ENCODE assay signal across 38 cellular contexts in genomic region chr17:15301845-15302244, GRCh38. TPM values are rescaled to one million over a fixed set of nuclear protein-coding genes. Genes with fewer than 3 reads are reported as not detected.
"Had no signal": no experiment of that assay in that cellular context is flagged by ENCODE, and none has a peak within 500 bp of the region (broad histone marks: within the 10 kb centered on the region; RNA-seq: fewer than 3 reads in every experiment).

No MANE protein-coding gene starts in this region.

- H3K9me3 Mint-ChIP-seq: activated B cell treated with CpG ODN at 0.5 μM for 24 hours; activated CD4-positive, alpha-beta memory T cell treated with anti-CD3 and anti-CD28 coated beads for 36 hours; activated CD4-positive, alpha-beta T cell treated with anti-CD3 and anti-CD28 coated beads, Interleukin-2, amount 10 ng/mL, durations not matched to agents 24 days and 14 days; activated CD8-positive, alpha-beta T cell treated with anti-CD3 and anti-CD28 coated beads for 36 hours; activated naive CD4-positive, alpha-beta T cell treated with anti-CD3 and anti-CD28 coated beads for 36 hours; activated naive CD4-positive, alpha-beta T cell treated with anti-CD3 and anti-CD28 coated beads, Interleukin-2, amount 50 U/mL, for 72 hours; activated naive CD8-positive, alpha-beta T cell treated with anti-CD3 and anti-CD28 coated beads for 36 hours; activated T-cell treated with anti-CD3 and anti-CD28 coated beads, Interleukin-2, amount 50 U/mL, for 4 hours; activated T-cell treated with anti-CD3 and anti-CD28 coated beads, Interleukin-2, amount 50 U/mL, for 72 hours; activated T-helper 1 cell treated with anti-CD3 and anti-CD28 coated beads, Interleukin-12 subunit alpha, Interleukin-12 subunit beta, Interleukin-2, Interleukin-4 antibody, amounts not matched to agents 30 ng/mL and 10 ng/mL and 1 ng/mL, durations not matched to agents 14 hours and 24 hours and 36 hours; activated T-helper 17 cell treated with anti-CD3 and anti-CD28 coated beads, Interleukin-2, amount 50 U/mL, for 72 hours; T-helper 1 cell treated with Interleukin-12 subunit alpha and Interleukin-12 subunit beta and Interleukin-4 antibody, amounts not matched to agents 30 μg/mL and 1 μg/mL, for 36 hours; T-helper 2 cell treated with Interferon-gamma antibody and Interleukin-4, amounts not matched to agents 5 μg/mL and 100 μg/mL, for 36 hours had no signal

- H3K36me3 Mint-ChIP-seq: activated CD4-positive, alpha-beta memory T cell treated with anti-CD3 and anti-CD28 coated beads for 36 hours; activated naive CD4-positive, alpha-beta T cell treated with anti-CD3 and anti-CD28 coated beads, Interleukin-2, amount 50 U/mL, for 72 hours; activated naive CD8-positive, alpha-beta T cell treated with anti-CD3 and anti-CD28 coated beads for 36 hours had no signal

- H3K27me3 ChIP-seq: adrenal gland, body of pancreas, brain microvascular endothelial cell, breast epithelium had no signal

- ATAC-seq: activated CD8-positive, alpha-beta T cell treated with anti-CD3 and anti-CD28 coated beads for 36 hours; activated naive CD4-positive, alpha-beta T cell treated with anti-CD3 and anti-CD28 coated beads, Interleukin-2, amount 50 U/mL, for 72 hours; activated T-cell treated with anti-CD3 and anti-CD28 coated beads, Interleukin-2, amount 50 U/mL, for 4 hours; activated T-cell treated with anti-CD3 and anti-CD28 coated beads, Interleukin-2, amount 50 U/mL, for 72 hours; activated T-helper 17 cell treated with anti-CD3 and anti-CD28 coated beads, Interleukin-2, amount 50 U/mL, for 72 hours; body of pancreas had no signal

- H3K4me3 ChIP-seq: adrenal gland, body of pancreas, breast epithelium had no signal

- H3K36me3 ChIP-seq: adrenal gland, brain microvascular endothelial cell, breast epithelium had no signal

- H3K4me1 ChIP-seq: adrenal gland, body of pancreas, breast epithelium had no signal

- H3K4me3 Mint-ChIP-seq: activated B cell treated with CpG ODN at 0.5 μM for 24 hours; activated CD4-positive, alpha-beta memory T cell treated with anti-CD3 and anti-CD28 coated beads for 36 hours; activated CD4-positive, alpha-beta T cell treated with anti-CD3 and anti-CD28 coated beads, Interleukin-2, amount 10 ng/mL, durations not matched to agents 24 days and 14 days; activated CD8-positive, alpha-beta T cell treated with anti-CD3 and anti-CD28 coated beads for 36 hours; activated naive CD4-positive, alpha-beta T cell treated with anti-CD3 and anti-CD28 coated beads for 36 hours; activated naive CD8-positive, alpha-beta T cell treated with anti-CD3 and anti-CD28 coated beads for 36 hours; activated T-cell treated with anti-CD3 and anti-CD28 coated beads, Interleukin-2, amount 50 U/mL, for 4 hours; activated T-cell treated with anti-CD3 and anti-CD28 coated beads, Interleukin-2, amount 50 U/mL, for 72 hours; activated T-helper 1 cell treated with anti-CD3 and anti-CD28 coated beads, Interleukin-12 subunit alpha, Interleukin-12 subunit beta, Interleukin-2, Interleukin-4 antibody, amounts not matched to agents 30 ng/mL and 10 ng/mL and 1 ng/mL, durations not matched to agents 14 hours and 24 hours and 36 hours; activated T-helper 17 cell treated with anti-CD3 and anti-CD28 coated beads, Interleukin-2, amount 50 U/mL, for 72 hours; T-helper 1 cell treated with Interleukin-12 subunit alpha and Interleukin-12 subunit beta and Interleukin-4 antibody, amounts not matched to agents 30 μg/mL and 1 μg/mL, for 36 hours; T-helper 2 cell treated with Interferon-gamma antibody and Interleukin-4, amounts not matched to agents 5 μg/mL and 100 μg/mL, for 36 hours had no signal

- DNase-seq: activated B cell treated with CpG ODN at 0.5 μM for 24 hours; activated CD4-positive, alpha-beta memory T cell treated with anti-CD3 and anti-CD28 coated beads for 36 hours; activated CD4-positive, alpha-beta T cell treated with anti-CD3 and anti-CD28 coated beads for 4 hours; activated CD4-positive, alpha-beta T cell treated with anti-CD3 and anti-CD28 coated beads, Interleukin-2, amount 10 ng/mL, durations not matched to agents 24 days and 14 days; activated CD4-positive, alpha-beta T cell treated with anti-CD3 and anti-CD28 coated beads, Interleukin-2, amount 50 U/mL, for 1 hour; activated CD4-positive, alpha-beta T cell treated with anti-CD3 and anti-CD28 coated beads, Interleukin-2, amount 50 U/mL, for 4 hours; activated CD4-positive, CD25-positive, alpha-beta regulatory T cell treated with anti-CD3 and anti-CD28 coated beads, Interleukin-2, amount 50 U/mL, for 72 hours; activated CD8-positive, alpha-beta memory T cell treated with anti-CD3 and anti-CD28 coated beads, Interleukin-2, amount 50 U/mL, for 4 hours; activated CD8-positive, alpha-beta T cell treated with anti-CD3 and anti-CD28 coated beads for 36 hours; activated effector memory CD4-positive, alpha-beta T cell treated with anti-CD3 and anti-CD28 coated beads, Interleukin-2, amount 50 U/mL, for 16 hours; activated gamma-delta T cell treated with Interleukin-2 at 50 U/mL for 16 hours; activated naive CD4-positive, alpha-beta T cell; activated naive CD4-positive, alpha-beta T cell treated with anti-CD3 and anti-CD28 coated beads for 36 hours; activated naive CD4-positive, alpha-beta T cell treated with anti-CD3 and anti-CD28 coated beads, Interleukin-2, amount 50 U/mL, for 16 hours; activated naive CD8-positive, alpha-beta T cell treated with anti-CD3 and anti-CD28 coated beads for 36 hours; activated T-cell treated with anti-CD3 and anti-CD28 coated beads for 4 hours; activated T-cell treated with anti-CD3 and anti-CD28 coated beads, Interleukin-2, amount 50 U/mL, for 1 hour; activated T-cell treated with anti-CD3 and anti-CD28 coated beads, Interleukin-2, amount 50 U/mL, for 4 hours; activated T-cell treated with anti-CD3 and anti-CD28 coated beads, Interleukin-2, amount 50 U/mL, for 72 hours; adrenal gland; amniotic stem cell; aorta; body of pancreas; brain microvascular endothelial cell; central memory CD4-positive, alpha-beta T cell; SW 1271; T-helper 1 cell; T-helper 2 cell; T-helper 9 cell had no signal

- H3K27ac ChIP-seq: adrenal gland, body of pancreas, brain microvascular endothelial cell, breast epithelium, VCaP had no signal

- H3K27ac Mint-ChIP-seq: activated B cell treated with CpG ODN at 0.5 μM for 24 hours; activated CD4-positive, alpha-beta memory T cell treated with anti-CD3 and anti-CD28 coated beads for 36 hours; activated CD4-positive, alpha-beta T cell treated with anti-CD3 and anti-CD28 coated beads, Interleukin-2, amount 10 ng/mL, durations not matched to agents 24 days and 14 days; activated CD8-positive, alpha-beta T cell treated with anti-CD3 and anti-CD28 coated beads for 36 hours; activated naive CD4-positive, alpha-beta T cell treated with anti-CD3 and anti-CD28 coated beads for 36 hours; activated naive CD8-positive, alpha-beta T cell treated with anti-CD3 and anti-CD28 coated beads for 36 hours; activated T-cell treated with anti-CD3 and anti-CD28 coated beads, Interleukin-2, amount 50 U/mL, for 72 hours; activated T-helper 1 cell treated with anti-CD3 and anti-CD28 coated beads, Interleukin-12 subunit alpha, Interleukin-12 subunit beta, Interleukin-2, Interleukin-4 antibody, amounts not matched to agents 30 ng/mL and 10 ng/mL and 1 ng/mL, durations not matched to agents 14 hours and 24 hours and 36 hours; activated T-helper 17 cell treated with anti-CD3 and anti-CD28 coated beads, Interleukin-2, amount 50 U/mL, for 72 hours; T-helper 1 cell treated with Interleukin-12 subunit alpha and Interleukin-12 subunit beta and Interleukin-4 antibody, amounts not matched to agents 30 μg/mL and 1 μg/mL, for 36 hours; T-helper 2 cell treated with Interferon-gamma antibody and Interleukin-4, amounts not matched to agents 5 μg/mL and 100 μg/mL, for 36 hours had no signal

- H3K9me3 ChIP-seq: adrenal gland, body of pancreas, breast epithelium had no signal

- H3K4me1 Mint-ChIP-seq: activated B cell treated with CpG ODN at 0.5 μM for 24 hours; activated CD4-positive, alpha-beta T cell treated with anti-CD3 and anti-CD28 coated beads, Interleukin-2, amount 10 ng/mL, durations not matched to agents 24 days and 14 days; activated naive CD8-positive, alpha-beta T cell treated with anti-CD3 and anti-CD28 coated beads for 36 hours; activated T-helper 17 cell treated with anti-CD3 and anti-CD28 coated beads, Interleukin-2, amount 50 U/mL, for 72 hours had no signal

RNA-seq across cellular contexts. Expression of gene PMP22, which starts 36.7 kb away (rescaled TPM):
- total RNA-seq: activated B cell treated with CpG ODN at 0.5 μM for 24 hours; activated CD4-positive, alpha-beta memory T cell treated with anti-CD3 and anti-CD28 coated beads for 36 hours; activated T-cell treated with anti-CD3 and anti-CD28 coated beads, Interleukin-2, amount 50 U/mL, for 72 hours; activated T-helper 17 cell treated with anti-CD3 and anti-CD28 coated beads, Interleukin-2, amount 50 U/mL, for 72 hours had no signal

RNA-seq across cellular contexts. Expression of gene TEKT3, which starts 39.6 kb away (rescaled TPM):
- total RNA-seq: activated B cell treated with CpG ODN at 0.5 μM for 24 hours; activated CD4-positive, alpha-beta T cell treated with anti-CD3 and anti-CD28 coated beads, Interleukin-2, amount 10 ng/mL, durations not matched to agents 24 days and 14 days; activated CD8-positive, alpha-beta memory T cell treated with anti-CD3 and anti-CD28 coated beads for 36 hours; activated CD8-positive, alpha-beta T cell treated with anti-CD3 and anti-CD28 coated beads for 36 hours; activated naive CD4-positive, alpha-beta T cell treated with anti-CD3 and anti-CD28 coated beads for 36 hours; activated naive CD4-positive, alpha-beta T cell treated with anti-CD3 and anti-CD28 coated beads, Interleukin-2, amount 50 U/mL, for 72 hours; activated naive CD8-positive, alpha-beta T cell treated with anti-CD3 and anti-CD28 coated beads for 36 hours; activated T-helper 1 cell treated with anti-CD3 and anti-CD28 coated beads, Interleukin-12 subunit alpha, Interleukin-12 subunit beta, Interleukin-2, Interleukin-4 antibody, amounts not matched to agents 30 ng/mL and 10 ng/mL and 1 ng/mL, durations not matched to agents 14 hours and 24 hours and 36 hours; astrocyte; body of pancreas had no signal
